Comparison of ENCODE assay signal across 7 cellular contexts in the genomic region with DNA sequence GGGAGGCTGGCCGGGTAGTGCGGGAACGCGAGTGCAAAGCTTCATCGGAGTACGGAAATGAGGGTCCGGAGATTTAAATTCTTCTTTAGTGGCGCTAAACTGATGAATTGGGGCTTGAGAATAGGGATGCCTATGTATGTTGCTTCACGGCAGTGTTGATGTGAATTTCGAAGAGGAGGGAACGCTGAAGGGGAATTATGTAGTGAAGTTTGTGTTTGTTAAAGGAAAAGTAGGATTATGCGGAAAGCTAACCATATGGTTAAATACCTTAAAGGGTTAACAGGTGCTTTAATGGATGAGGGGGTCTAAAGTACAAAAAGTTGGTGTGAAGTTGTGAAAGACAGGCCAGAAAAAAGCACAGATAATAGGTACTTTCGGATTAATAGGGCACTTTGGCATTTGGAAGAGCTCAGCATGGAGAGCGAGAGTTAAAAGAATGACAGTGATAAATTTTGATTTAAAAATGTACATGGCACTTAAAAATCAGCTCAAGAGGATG. TPM values are rescaled to one million over a fixed set of nuclear protein-coding genes. Genes with fewer than 3 reads are reported as not detected.
A peak's percentile ranks its signal among the peaks of the same experiment; 100 is the strongest.
DNase-seq lines count a peak whose midpoint lies in the region; ATAC-seq and TF ChIP-seq lines count a peak whose summit lies in the region.

No MANE protein-coding gene starts in this region.

- H2AFZ ChIP-seq in hepatocyte (peak overlapping the region; percentile 67), smooth muscle cell (ENCODE audit: low read depth) (peak overlapping the region; percentile 92)

- H3K9me3 ChIP-seq in hepatocyte (ENCODE audit: low read depth) (no peaks in the 10 kb centered on the region), smooth muscle cell (replicated peaks; ENCODE audit: low read depth) (no peaks in the 10 kb centered on the region)

- H3K36me3 ChIP-seq in H7 (replicated peaks; ENCODE audit: control insufficient read depth, insufficient read depth, low read length) (no peaks in the 10 kb centered on the region), hepatocyte (replicated peaks; ENCODE audit: insufficient read depth, low read depth) (no peaks in the 10 kb centered on the region), smooth muscle cell (ENCODE audit: low read depth) (no peaks in the 10 kb centered on the region)

- DNase-seq in H7, result no peak
- DNase-seq in RKO (ENCODE audit: low spot score), result peak; percentile 28
- peak; percentile 6 for DNase-seq in hepatocyte (ENCODE audit: low spot score)
- no peak for DNase-seq in smooth muscle cell (lab: John Stamatoyannopoulos, UW; ENCODE audit: unreplicated experiment)
- no peak for DNase-seq in DMS114 treated with DMSO at 0.1 percent for 48 hours (lab: John Stamatoyannopoulos, UW; ENCODE audit: unreplicated experiment)
- no peak for DNase-seq in NCI-H2081 (lab: John Stamatoyannopoulos, UW)

- H3K79me2 ChIP-seq in hepatocyte (peaks cover 80% of the 10 kb centered on the region), smooth muscle cell (ENCODE audit: low read depth) (peaks cover 88% of the 10 kb centered on the region)

- 2% methylated on average over 14 of the region's 14 CpGs for WGBS in hepatocyte (ENCODE audit: low lambda C conversion rate, missing lambda C conversion rate)
- WGBS in smooth muscle cell (ENCODE audit: low lambda C conversion rate), result 4% methylated on average over 14 of the region's 14 CpGs

- no peak for ATAC-seq in GM21360 (IDR thresholded peaks at IDR 0.05; ENCODE audit: unreplicated experiment)

- H3K9me2 ChIP-seq in hepatocyte (replicated peaks; ENCODE audit: insufficient read depth), result no peaks in the 10 kb centered on the region

- H3K4me1 ChIP-seq in hepatocyte (ENCODE audit: insufficient read depth) (peaks cover 24% of the 10 kb centered on the region), smooth muscle cell (ENCODE audit: low read depth) (peaks cover 18% of the 10 kb centered on the region)

- H3K4me3 ChIP-seq in H7 (ENCODE audit: insufficient read depth, low read depth, low read length) (peak overlapping the region; percentile 65), hepatocyte (peak overlapping the region; percentile 86), smooth muscle cell (peak overlapping the region; percentile 83)

- H3K4me2 ChIP-seq in hepatocyte, result peak overlapping the region; percentile 78
- peak overlapping the region; percentile 86 for H3K4me2 ChIP-seq in smooth muscle cell

- H3K27ac ChIP-seq in hepatocyte, result peak overlapping the region; percentile 80
- H3K27ac ChIP-seq in smooth muscle cell (ENCODE audit: low read depth), result peak overlapping the region; percentile 64

- H3F3A ChIP-seq in smooth muscle cell (ENCODE audit: low read depth), result no peaks in the 10 kb centered on the region

- H3K9ac ChIP-seq in smooth muscle cell (ENCODE audit: low read depth), result peak overlapping the region; percentile 76

- no peak for TF ChIP-seq CTCF in hepatocyte (IDR thresholded peaks at IDR 0.05; ENCODE audit: poor library complexity)
- TF ChIP-seq CTCF in smooth muscle cell (IDR thresholded peaks at IDR 0.05; ENCODE audit: borderline replicate concordance, insufficient read depth, poor library complexity, severe bottlenecking), result no peak

- H3K27me3 ChIP-seq in H7 (ENCODE audit: control insufficient read depth, insufficient read depth, low read length) (no peaks in the 10 kb centered on the region), hepatocyte (no peaks in the 10 kb centered on the region), smooth muscle cell (ENCODE audit: low read depth) (no peaks in the 10 kb centered on the region)

- peaks cover 24% of the 10 kb centered on the region for H4K20me1 ChIP-seq in hepatocyte (ENCODE audit: insufficient read depth, poor library complexity, severe bottlenecking)
- peaks cover 45% of the 10 kb centered on the region for H4K20me1 ChIP-seq in smooth muscle cell (ENCODE audit: low read depth)

RNA-seq across cellular contexts. Expression of gene HS2ST1, which starts 1.4 kb away (rescaled TPM):
- total RNA-seq in H7 (2014; rRNA removed; shearing (Covaris generic)), result 25.8 and 36.5 TPM in 2 replicates
- total RNA-seq in hepatocyte (31.6 and 42.3 TPM in 2 replicates), smooth muscle cell (35.6 and 46.5 TPM in 2 replicates)
- polyA plus RNA-seq in hepatocyte (16.9 and 19.1 TPM in 2 replicates), smooth muscle cell (14.6 TPM in 2 replicates)

RNA-seq across cellular contexts. Expression of gene SELENOF, which starts 1.9 kb away (rescaled TPM):
- total RNA-seq in H7 (2014; rRNA removed; shearing (Covaris generic)), result 193 and 196 TPM in 2 replicates
- 168 and 204 TPM in 2 replicates for total RNA-seq in hepatocyte
- 167 and 193 TPM in 2 replicates for polyA plus RNA-seq in hepatocyte
- 252 and 289 TPM in 2 replicates for total RNA-seq in smooth muscle cell
- polyA plus RNA-seq in smooth muscle cell, result 183 and 185 TPM in 2 replicates

Comparison
In these comparisons a context has a peak if more than half of its experiments do, and no peak if none do; other contexts are left out.
1. DNase-seq: peak in RKO (single experiment) and hepatocyte (single experiment); none in H7 (single experiment), smooth muscle cell (single experiment), DMS114 treated with DMSO at 0.1 percent for 48 hours (single experiment) and NCI-H2081 (0 of 2).
2. Peak in every context shown above with its lines, with median percentiles within 50 percentile points of each other: H3K4me3 ChIP-seq.